9 cellular contexts compared by ENCODE assay signal in genomic region chr17:63082273-63082861, GRCh38.
A peak's percentile ranks its signal among the peaks of the same experiment; 100 is the strongest.
DNase-seq lines count a peak whose midpoint lies in the region; TF ChIP-seq lines count a peak whose summit lies in the region.
"Had no signal": no experiment of that assay in that cellular context is flagged by ENCODE, and none has a peak within 500 bp of the region (broad histone marks: within the 10 kb centered on the region; RNA-seq: fewer than 3 reads in every experiment).

No MANE protein-coding gene starts in this region.

- no peak overlapping the region for H3K27ac ChIP-seq in uterus

- H3K4me3 ChIP-seq in Caco-2 (ENCODE audit: low read depth, low read length) (no peak overlapping the region), uterus (no peak overlapping the region)

- BruUV-seq in Caco-2 (replicated peaks; lab: Mats Ljungman, UMichigan) = no TSS peak

- H3K4me1 Mint-ChIP-seq in Caco-2 (ENCODE audit: low read depth, unreplicated experiment) (no peaks in the 10 kb centered on the region), brain (peaks cover 20% of the 10 kb centered on the region)

- H3K27me3 ChIP-seq in Caco-2 (replicated peaks; ENCODE audit: control insufficient read depth, insufficient read depth, low read length) (no peaks in the 10 kb centered on the region), uterus (no peaks in the 10 kb centered on the region)

- POLR2A ChIA-PET in Caco-2 (lab: Charles Lee) = no interaction called here

- TF ChIP-seq CTCF in Caco-2 (IDR thresholded peaks at IDR 0.05; ENCODE audit: insufficient read depth in 1 of 2, low read depth in 1 of 2, low read length in 1 of 2, severe bottlenecking in 1 of 2, unreplicated experiment in 1 of 2) (peak; percentile 16 to 30), brain (conservative IDR thresholded peaks at IDR 0.05) (peak; percentile 67 to 73), GM13976 (IDR thresholded peaks at IDR 0.05; ENCODE audit: borderline replicate concordance, control extremely low read depth, extremely low read depth, insufficient read depth, missing control alignments) (no peak), uterus (IDR thresholded peaks at IDR 0.05) (peak in 2 of 4 experiments; percentile 24 to 26)

- H3K9me3 ChIP-seq in Caco-2 (no peaks in the 10 kb centered on the region; the same call in 1 of the 2 replicates), uterus (no peaks in the 10 kb centered on the region)

- H3K27me3 Mint-ChIP-seq in Caco-2 (ENCODE audit: insufficient read depth, unreplicated experiment) = peaks cover 19% of the 10 kb centered on the region
- no peaks in the 10 kb centered on the region for H3K27me3 Mint-ChIP-seq in brain

- DNase-seq in Caco-2 = no peak
- peak; percentile 56 to 77 for DNase-seq in Kasumi-1 (lab: John Stamatoyannopoulos, UW)
- peak; percentile 44 for DNase-seq in medulla oblongata (ENCODE audit: extremely low spot score)
- no peak for DNase-seq in SHP77 treated with DMSO at 0.1 percent for 48 hours (lab: John Stamatoyannopoulos, UW)
- no peak for DNase-seq in NCI-H226
- DNase-seq in GM13976 (ENCODE audit: low spot score) = no peak
- DNase-seq in uterus = no peak

- H3K27ac Mint-ChIP-seq in Caco-2 (ENCODE audit: unreplicated experiment) (no peak overlapping the region), brain (no peak overlapping the region)
- H3K27ac Mint-ChIP-seq: T-helper 1 cell treated with Interleukin-12 subunit alpha and Interleukin-12 subunit beta and Interleukin-4 antibody, amounts not matched to agents 30 μg/mL and 1 μg/mL, for 36 hours had no signal

- no peaks in the 10 kb centered on the region for H3K36me3 ChIP-seq in Caco-2 (ENCODE audit: control insufficient read depth, insufficient read depth, low read length)
- H3K36me3 ChIP-seq in uterus = peaks cover 0 to 3% of the 10 kb centered on the region in 2 donors

- H3K36me3 Mint-ChIP-seq in Caco-2 (ENCODE audit: insufficient read depth, unreplicated experiment) (no peaks in the 10 kb centered on the region), brain (peaks cover 28% of the 10 kb centered on the region)

- H3K9me3 Mint-ChIP-seq in Caco-2 (ENCODE audit: unreplicated experiment) (peaks cover 14% of the 10 kb centered on the region), brain (peaks cover 0 to 12% (median 3%) of the 10 kb centered on the region in 5 experiments)

- no peak for TF ChIP-seq POLR2A in uterus (IDR thresholded peaks at IDR 0.05)

- in situ Hi-C loops in GM13976 (cut with MboI; ENCODE audit: low sequenced_read_pairs, unreplicated experiment) = no loop called here

- CTCF ChIA-PET in Caco-2 (lab: Charles Lee) = interaction anchor here (1.0 to 1.8 kb wide), 2 partner anchors 11 to 324 kb away, joined by 5 to 13 read pairs; no protein-coding TSS in a partner anchor

- no peak overlapping the region for H3K4me3 Mint-ChIP-seq in Caco-2 (ENCODE audit: unreplicated experiment)
- no peak overlapping the region for H3K4me3 Mint-ChIP-seq in brain
- H3K4me3 Mint-ChIP-seq: T-helper 1 cell treated with Interleukin-12 subunit alpha and Interleukin-12 subunit beta and Interleukin-4 antibody, amounts not matched to agents 30 μg/mL and 1 μg/mL, for 36 hours had no signal

- intact Hi-C loops in Caco-2 (cut with micrococcal nuclease; ENCODE audit: unreplicated experiment) = loop anchor here (1.0 kb wide), 1 partner anchor 324 kb away; no protein-coding TSS in a partner anchor
- intact Hi-C loops in uterus (cut with DNase I; ENCODE audit: low total_unique reads) = no loop called here

- no peaks in the 10 kb centered on the region for H3K4me1 ChIP-seq in Caco-2
- no peaks in the 10 kb centered on the region for H3K4me1 ChIP-seq in uterus

Comparison
In these comparisons a context has a peak if more than half of its experiments do, and no peak if none do; other contexts are left out.
1. DNase-seq: peak in Kasumi-1 (2 of 2) and medulla oblongata (single experiment); none in Caco-2 (0 of 2), SHP77 treated with DMSO at 0.1 percent for 48 hours (single experiment), NCI-H226 (single experiment), GM13976 (single experiment) and uterus (0 of 2).